ENCODE assay signal across 11 cellular contexts in genomic region chr4:176309046-176309445, GRCh38. TPM values are rescaled to one million over a fixed set of nuclear protein-coding genes. Genes with fewer than 3 reads are reported as not detected.
A peak's percentile ranks its signal among the peaks of the same experiment; 100 is the strongest.
DNase-seq lines count a peak whose midpoint lies in the region; ATAC-seq and TF ChIP-seq lines count a peak whose summit lies in the region.
"Had no signal": no experiment of that assay in that cellular context is flagged by ENCODE, and none has a peak within 500 bp of the region (broad histone marks: within the 10 kb centered on the region; RNA-seq: fewer than 3 reads in every experiment).

No MANE protein-coding gene starts in this region.

- H3K9me3 ChIP-seq in gastroesophageal sphincter = no peaks in the 10 kb centered on the region

- no peaks in the 10 kb centered on the region for H3K27me3 ChIP-seq in gastroesophageal sphincter

- no peaks in the 10 kb centered on the region for H3K36me3 ChIP-seq in gastroesophageal sphincter

- peak; percentile 30; the same call in 1 of the 2 replicates for TF ChIP-seq POLR2A in Raji (IDR thresholded peaks at IDR 0.05; ENCODE audit: insufficient read depth, low read depth, low read length)
- no peak for TF ChIP-seq POLR2A in gastroesophageal sphincter (IDR thresholded peaks at IDR 0.05)

- TF ChIP-seq CTCF in gastroesophageal sphincter (IDR thresholded peaks at IDR 0.05) = no peak

- DNase-seq in SIG-M5 treated with dmso at 0.1 percent for 504 hours (lab: John Stamatoyannopoulos, UW; ENCODE audit: unreplicated experiment) (no peak), T1000 (lab: John Stamatoyannopoulos, UW) (no peak)
- DNase-seq: activated naive CD4-positive, alpha-beta T cell treated with anti-CD3 and anti-CD28 coated beads, Interleukin-2, amount 50 U/mL, for 16 hours; DMS153 had no signal

- 96 to 100% methylated on average over 2 of the region's 2 CpGs for WGBS in gastroesophageal sphincter (ENCODE audit: low coverage in 1 of 2), 2 donors

- H3K4me3 ChIP-seq in gastroesophageal sphincter = no peak overlapping the region
- H3K4me3 ChIP-seq: skin epidermis had no signal

- no peak for TF ChIP-seq EP300 in gastroesophageal sphincter (IDR thresholded peaks at IDR 0.05)

- ATAC-seq in GM18861 (IDR thresholded peaks at IDR 0.05; ENCODE audit: unreplicated experiment) (peak; percentile 96), GM21367 (IDR thresholded peaks at IDR 0.05; ENCODE audit: unreplicated experiment) (peak; percentile 99), HG03045 (IDR thresholded peaks at IDR 0.05; ENCODE audit: unreplicated experiment) (peak; percentile 100), gastroesophageal sphincter (no peak)

- H3K4me1 ChIP-seq in gastroesophageal sphincter = no peaks in the 10 kb centered on the region

- no peak overlapping the region for H3K27ac ChIP-seq in gastroesophageal sphincter
- H3K27ac ChIP-seq: skin epidermis, VCaP had no signal

RNA-seq across cellular contexts. Expression of gene SPCS3, which starts 10.7 kb away (rescaled TPM):
- total RNA-seq in gastroesophageal sphincter = 10 to 100 TPM; 32.6 to 73.1 (median 57.5) TPM

RNA-seq across cellular contexts. Expression of gene ASB5, which starts 40.0 kb away (rescaled TPM):
- total RNA-seq in gastroesophageal sphincter = 10 to 100 TPM; 21.8 to 69.1 (median 25.9) TPM
